ENCODE assay signal across 16 cellular contexts in genomic region chr7:98194672-98195457, GRCh38. TPM values are rescaled to one million over a fixed set of nuclear protein-coding genes. Genes with fewer than 3 reads are reported as not detected.
"Had no signal": no experiment of that assay in that cellular context is flagged by ENCODE, and none has a peak within 500 bp of the region (broad histone marks: within the 10 kb centered on the region; RNA-seq: fewer than 3 reads in every experiment).

No MANE protein-coding gene starts in this region.

- H3K27ac ChIP-seq: cardiac muscle cell, neural progenitor cell, pancreas, sigmoid colon, spleen, upper lobe of right lung had no signal

- DNase-seq: activated CD4-positive, alpha-beta T cell treated with anti-CD3 and anti-CD28 coated beads, Interleukin-2, amount 50 U/mL, for 1 hour; activated naive CD4-positive, alpha-beta T cell treated with anti-CD3 and anti-CD28 coated beads for 36 hours; activated naive CD8-positive, alpha-beta T cell treated with anti-CD3 and anti-CD28 coated beads, Interleukin-2, amount 50 U/mL, for 24 hours; activated T-cell treated with anti-CD3 and anti-CD28 coated beads, Interleukin-2, amount 50 U/mL, for 1 hour; aorta; erythroblast; mesenchymal stem cell; naive thymus-derived CD4-positive, alpha-beta T cell; sigmoid colon; spleen; stimulated activated CD4-positive, alpha-beta T cell treated with anti-CD3 and anti-CD28 coated beads, Interleukin-4, amount 100 ng/mL, for 4 hours; upper lobe of right lung had no signal

- H3K4me3 ChIP-seq: cardiac muscle cell, neural progenitor cell, pancreas, sigmoid colon, spleen, upper lobe of right lung had no signal

RNA-seq across cellular contexts. Expression of gene BHLHA15, which starts 16.4 kb away (rescaled TPM):
- total RNA-seq: activated T-helper 17 cell treated with anti-CD3 and anti-CD28 coated beads, Interleukin-2, amount 50 U/mL, for 72 hours; aorta; sigmoid colon had no signal
- polyA plus RNA-seq: cardiac muscle cell; naive thymus-derived CD4-positive, alpha-beta T cell had no signal
